In genomic region chr2:216103213-216103612, GRCh38 we compare ENCODE assay signal across 18 cellular contexts. TPM values are rescaled to one million over a fixed set of nuclear protein-coding genes. Genes with fewer than 3 reads are reported as not detected.
DNase-seq lines count a peak whose midpoint lies in the region; ATAC-seq, FAIRE-seq and TF ChIP-seq lines count a peak whose summit lies in the region.
"Had no signal": no experiment of that assay in that cellular context is flagged by ENCODE, and none has a peak within 500 bp of the region (broad histone marks: within the 10 kb centered on the region; RNA-seq: fewer than 3 reads in every experiment).

No MANE protein-coding gene starts in this region.

- peaks cover 31% of the 10 kb centered on the region for H3K4me1 ChIP-seq in HepG2 (ENCODE audit: insufficient read depth, low read length)
- H3K4me1 ChIP-seq in right lobe of liver: peaks cover 0 to 3% (median 0%) of the 10 kb centered on the region in 4 donors
- H3K4me1 ChIP-seq in foreskin keratinocyte: peaks cover 2% of the 10 kb centered on the region

- no peak for TF ChIP-seq CTCF in HepG2 (CRISPR knock-in tag; IDR thresholded peaks at IDR 0.05)
- TF ChIP-seq CTCF in right lobe of liver (IDR thresholded peaks at IDR 0.05): no peak
- no peak for TF ChIP-seq CTCF in foreskin keratinocyte (conservative IDR thresholded peaks at IDR 0.05)

- H4K20me1 ChIP-seq in HepG2 (ENCODE audit: insufficient read depth, low read length): no peaks in the 10 kb centered on the region
- H4K20me1 ChIP-seq: BLaER1 had no signal

- H3K9me3 ChIP-seq in HepG2 (ENCODE audit: low read length): no peaks in the 10 kb centered on the region
- no peaks in the 10 kb centered on the region for H3K9me3 ChIP-seq in right lobe of liver
- H3K9me3 ChIP-seq: BLaER1 had no signal

- TF ChIP-seq EP300 in HepG2 (IDR thresholded peaks at IDR 0.05; ENCODE audit: low read depth in 2 of 2, low read length in 2 of 2) (no peak), HepG2 (CRISPR knock-in tag; IDR thresholded peaks at IDR 0.05; ENCODE audit: borderline replicate concordance) (no peak)

- FAIRE-seq in HepG2 (lab: Jason Lieb, UNC): no peak
- FAIRE-seq: GM12878 had no signal

- H3K4me3 ChIP-seq in HepG2 (replicated peaks in 1 of 3; ENCODE audit: insufficient read depth in 1 of 3, low read depth in 2 of 3, low read length in 3 of 3) (no peak overlapping the region), right lobe of liver (no peak overlapping the region)
- H3K4me3 ChIP-seq: BLaER1, GM12878 had no signal

- no peaks in the 10 kb centered on the region for H3K27me3 ChIP-seq in HepG2 (ENCODE audit: control insufficient read depth in 1 of 2, insufficient read depth in 2 of 2, low read length in 2 of 2)
- no peaks in the 10 kb centered on the region for H3K27me3 ChIP-seq in right lobe of liver
- peaks cover 3% of the 10 kb centered on the region for H3K27me3 ChIP-seq in foreskin keratinocyte
- H3K27me3 ChIP-seq: BLaER1 had no signal

- ATAC-seq in HepG2 (no peak), right lobe of liver (no peak), foreskin keratinocyte (peak; percentile 13), HG03196 (IDR thresholded peaks at IDR 0.05; ENCODE audit: unreplicated experiment) (no peak)
- ATAC-seq: GM12878, HCT116 had no signal

- no peaks in the 10 kb centered on the region for H3K79me2 ChIP-seq in HepG2 (ENCODE audit: insufficient read depth, low read length)

- TF ChIP-seq RAD21 in HepG2 (CRISPR knock-in tag; IDR thresholded peaks at IDR 0.05): no peak

- in situ Hi-C loops in HepG2 (cut with HindIII; ENCODE audit: extremely low pct_ligation_motif_present, low pct_unique_long_range_greater_than_20kb): no loop called here

- TF ChIP-seq POLR2A in HepG2 (IDR thresholded peaks at IDR 0.05; ENCODE audit: insufficient read depth in 1 of 2, low read depth in 2 of 2, low read length in 2 of 2): no peak
- no peak for TF ChIP-seq POLR2A in right lobe of liver (IDR thresholded peaks at IDR 0.05)

- 35% methylated on average over 1 of the region's 1 CpG for WGBS in HepG2 (ENCODE audit: low lambda C conversion rate)
- WGBS in right lobe of liver (ENCODE audit: insufficient coverage, low coverage, low lambda C conversion rate, missing lambda C conversion rate): 69% methylated on average over 1 of the region's 1 CpG

- POLR2A ChIA-PET in HepG2 (lab: Yijun Ruan, JAX): interaction anchor here (1.8 kb wide), 1 partner anchor 22 kb away, joined by 7 read pairs; the partner anchor contains the start of genes PECR and TMEM169

- H3K27ac ChIP-seq in HepG2 (ENCODE audit: extremely low read length, insufficient read depth, low read length) (no peak overlapping the region), right lobe of liver (no peak overlapping the region), foreskin keratinocyte (no peak overlapping the region)
- H3K27ac ChIP-seq: 22Rv1, BLaER1 had no signal

- H3K36me3 ChIP-seq in HepG2 (replicated peaks in 1 of 2; ENCODE audit: control insufficient read depth in 1 of 2, insufficient read depth in 2 of 2, low read length in 2 of 2) (peaks cover 0 to 4% of the 10 kb centered on the region in 2 experiments; a peak in 1 of 5 replicates), right lobe of liver (no peaks in the 10 kb centered on the region)
- H3K36me3 ChIP-seq: BLaER1 had no signal

- no TSS peak for BruUV-seq in HepG2 (replicated peaks; lab: Mats Ljungman, UMichigan)

- CTCF ChIA-PET in HepG2 (lab: Yijun Ruan, JAX; ENCODE audit: low intra/inter-chr PET ratio, low total read pairs): no interaction called here

- intact Hi-C loops in HepG2 (cut with micrococcal nuclease; ENCODE audit: unreplicated experiment): no loop called here
- intact Hi-C loops in right lobe of liver (cut with DNase I): no loop called here

- H3K4me2 ChIP-seq in HepG2 (ENCODE audit: low read depth, low read length): no peak overlapping the region
- H3K4me2 ChIP-seq: BLaER1 had no signal

- DNase-seq in DMS53 (lab: John Stamatoyannopoulos, UW) (peak; percentile 25), DMS53 treated with DMSO at 0.1 percent for 48 hours (lab: John Stamatoyannopoulos, UW; ENCODE audit: unreplicated experiment) (no peak), HepG2 (ENCODE audit: low spot score) (no peak), right lobe of liver (no peak), foreskin keratinocyte (no peak), epidermal melanocyte (ENCODE audit: insufficient read length, low spot score) (no peak)
- DNase-seq: CD4-positive, alpha-beta memory T cell; DMS153; DND-41; EL; GOT3; H7; HFFc6 had no signal

- H3K9ac ChIP-seq in HepG2 (ENCODE audit: insufficient read depth, low read depth, low read length): no peak overlapping the region
- H3K9ac ChIP-seq: BLaER1 had no signal

- H2AFZ ChIP-seq in HepG2 (ENCODE audit: low read length): no peak overlapping the region

RNA-seq across cellular contexts. Expression of gene XRCC5, which starts 5.9 kb away (rescaled TPM):
- total RNA-seq in HepG2 (2016; rRNA removed; fragmentation: Illumina TruSeq; extraction: Trizol): 454 and 733 TPM in 2 replicates
- 40.2 and 45.7 TPM in 2 replicates for total RNA-seq in HepG2 (2016; cell fraction: cytosol; rRNA removed; fragmentation: Illumina TruSeq; extraction: Trizol; ENCODE audit: low read depth)
- total RNA-seq in HepG2 (2016; cell fraction: insoluble cytoplasmic fraction; rRNA removed; fragmentation: Illumina TruSeq; extraction: Trizol): 445 and 739 TPM in 2 replicates
- 92.3 and 106 TPM in 2 replicates for total RNA-seq in HepG2 (2016; cell fraction: membrane; rRNA removed; fragmentation: Illumina TruSeq; extraction: Trizol)
- total RNA-seq in HepG2 (2016; cell fraction: nucleus; rRNA removed; fragmentation: Illumina TruSeq; extraction: Trizol): 346 and 369 TPM in 2 replicates
- polyA plus RNA-seq in HepG2 (2011; rRNA removed): 215 and 264 TPM in 2 replicates
- polyA plus RNA-seq in HepG2 (2011; cell fraction: cytosol; rRNA removed): 129 and 152 TPM in 2 replicates
- polyA plus RNA-seq in HepG2 (2011; cell fraction: nucleus; rRNA removed): 61.2 and 69.5 TPM in 2 replicates
- 143 and 176 TPM in 2 replicates for polyA plus RNA-seq in HepG2 (2012)
- 21.5 and 24.7 TPM in 2 replicates for polyA plus RNA-seq in HepG2 (2016; cell fraction: cytosol; fragmentation: Illumina TruSeq; extraction: Trizol; ENCODE audit: low read depth)
- polyA plus RNA-seq in HepG2 (2016; cell fraction: insoluble cytoplasmic fraction; fragmentation: Illumina TruSeq; extraction: Trizol; ENCODE audit: low read depth): 503 and 513 TPM in 2 replicates
- 41.2 and 52.0 TPM in 2 replicates for polyA plus RNA-seq in HepG2 (2016; cell fraction: membrane; fragmentation: Illumina TruSeq; extraction: Trizol; ENCODE audit: low read depth)
- polyA plus RNA-seq in HepG2 (2016; cell fraction: nucleus; fragmentation: Illumina TruSeq; extraction: Trizol; ENCODE audit: insufficient read depth, low read depth): 228 and 232 TPM in 2 replicates
- 569 and 652 TPM in 2 replicates for polyA minus RNA-seq in HepG2 (2011; rRNA and poly(A)+ RNA removed; ENCODE audit: low replicate concordance)
- 159 and 172 TPM in 2 replicates for polyA minus RNA-seq in HepG2 (2011; cell fraction: cytosol; rRNA and poly(A)+ RNA removed)
- 290 and 331 TPM in 2 replicates for polyA minus RNA-seq in HepG2 (2011; cell fraction: nucleus; rRNA and poly(A)+ RNA removed)
- total RNA-seq in right lobe of liver: 100 to 1,000 TPM in 4 of 6 experiments, 10 to 100 TPM in 2; 92.0 to 131 (median 106) TPM
- total RNA-seq in foreskin keratinocyte: 290 and 298 TPM in 2 replicates
- 161 and 180 TPM in 2 replicates for polyA plus RNA-seq in foreskin keratinocyte

RNA-seq across cellular contexts. Expression of gene TMEM169, which starts 21.5 kb away (rescaled TPM):
- 4.3 and 4.5 TPM in 2 replicates for total RNA-seq in HepG2 (2016; rRNA removed; fragmentation: Illumina TruSeq; extraction: Trizol)
- 1.1 and 1.2 TPM in 2 replicates for total RNA-seq in HepG2 (2016; cell fraction: cytosol; rRNA removed; fragmentation: Illumina TruSeq; extraction: Trizol; ENCODE audit: low read depth)
- 4.0 and 5.3 TPM in 2 replicates for total RNA-seq in HepG2 (2016; cell fraction: insoluble cytoplasmic fraction; rRNA removed; fragmentation: Illumina TruSeq; extraction: Trizol)
- 3.7 and 4.4 TPM in 2 replicates for total RNA-seq in HepG2 (2016; cell fraction: membrane; rRNA removed; fragmentation: Illumina TruSeq; extraction: Trizol)
- 3.6 TPM in 2 replicates for total RNA-seq in HepG2 (2016; cell fraction: nucleus; rRNA removed; fragmentation: Illumina TruSeq; extraction: Trizol)
- polyA plus RNA-seq in HepG2 (2011; rRNA removed): 1.5 and 2.1 TPM in 2 replicates
- 1.5 and 2.6 TPM in 2 replicates for polyA plus RNA-seq in HepG2 (2011; cell fraction: cytosol; rRNA removed)
- 0.71 and 0.80 TPM in 2 replicates for polyA plus RNA-seq in HepG2 (2011; cell fraction: nucleus; rRNA removed)
- polyA plus RNA-seq in HepG2 (2012): 5.4 and 6.9 TPM in 2 replicates
- 0.60 and 0.85 TPM in 2 replicates for polyA plus RNA-seq in HepG2 (2016; cell fraction: cytosol; fragmentation: Illumina TruSeq; extraction: Trizol; ENCODE audit: low read depth)
- polyA plus RNA-seq in HepG2 (2016; cell fraction: insoluble cytoplasmic fraction; fragmentation: Illumina TruSeq; extraction: Trizol; ENCODE audit: low read depth): 2.9 and 4.2 TPM in 2 replicates
- polyA plus RNA-seq in HepG2 (2016; cell fraction: membrane; fragmentation: Illumina TruSeq; extraction: Trizol; ENCODE audit: low read depth): 1.7 and 1.8 TPM in 2 replicates
- 5.0 and 6.2 TPM in 2 replicates for polyA plus RNA-seq in HepG2 (2016; cell fraction: nucleus; fragmentation: Illumina TruSeq; extraction: Trizol; ENCODE audit: insufficient read depth, low read depth)
- polyA minus RNA-seq in HepG2 (2011; rRNA and poly(A)+ RNA removed; ENCODE audit: low replicate concordance): 6.2 TPM in 1 of 2 replicates, not detected in the other
- 2.0 and 2.7 TPM in 2 replicates for polyA minus RNA-seq in HepG2 (2011; cell fraction: cytosol; rRNA and poly(A)+ RNA removed)
- 1.4 and 2.6 TPM in 2 replicates for polyA minus RNA-seq in HepG2 (2011; cell fraction: nucleus; rRNA and poly(A)+ RNA removed)
- 1 to 10 TPM in 3 of 6 experiments, under 1 TPM in 3; 0.29 to 2.7 (median 1.0) TPM for total RNA-seq in right lobe of liver
- total RNA-seq in foreskin keratinocyte: 0.11 TPM in 1 of 2 replicates, not detected in the other
- 0.04 TPM in 2 replicates for polyA plus RNA-seq in foreskin keratinocyte

RNA-seq across cellular contexts. Expression of gene PECR, which starts 21.6 kb away (rescaled TPM):
- total RNA-seq in HepG2 (2016; rRNA removed; fragmentation: Illumina TruSeq; extraction: Trizol) (151 and 181 TPM in 2 replicates), right lobe of liver (100 to 1,000 TPM in 3 of 6 experiments, 10 to 100 TPM in 3; 43.4 to 115 (median 80.3) TPM), foreskin keratinocyte (8.1 and 8.6 TPM in 2 replicates)
- total RNA-seq in HepG2 (2016; cell fraction: cytosol; rRNA removed; fragmentation: Illumina TruSeq; extraction: Trizol; ENCODE audit: low read depth): 20.8 and 20.9 TPM in 2 replicates
- 143 and 194 TPM in 2 replicates for total RNA-seq in HepG2 (2016; cell fraction: insoluble cytoplasmic fraction; rRNA removed; fragmentation: Illumina TruSeq; extraction: Trizol)
- 32.3 and 33.6 TPM in 2 replicates for total RNA-seq in HepG2 (2016; cell fraction: membrane; rRNA removed; fragmentation: Illumina TruSeq; extraction: Trizol)
- 129 and 136 TPM in 2 replicates for total RNA-seq in HepG2 (2016; cell fraction: nucleus; rRNA removed; fragmentation: Illumina TruSeq; extraction: Trizol)
- polyA plus RNA-seq in HepG2 (2011; rRNA removed) (153 and 175 TPM in 2 replicates), foreskin keratinocyte (6.4 and 8.0 TPM in 2 replicates)
- 103 and 140 TPM in 2 replicates for polyA plus RNA-seq in HepG2 (2011; cell fraction: cytosol; rRNA removed)
- polyA plus RNA-seq in HepG2 (2011; cell fraction: nucleus; rRNA removed): 97.8 and 111 TPM in 2 replicates
- 154 and 170 TPM in 2 replicates for polyA plus RNA-seq in HepG2 (2012)
- polyA plus RNA-seq in HepG2 (2016; cell fraction: cytosol; fragmentation: Illumina TruSeq; extraction: Trizol; ENCODE audit: low read depth): 10.8 and 11.0 TPM in 2 replicates
- 162 and 177 TPM in 2 replicates for polyA plus RNA-seq in HepG2 (2016; cell fraction: insoluble cytoplasmic fraction; fragmentation: Illumina TruSeq; extraction: Trizol; ENCODE audit: low read depth)
- 19.7 and 20.5 TPM in 2 replicates for polyA plus RNA-seq in HepG2 (2016; cell fraction: membrane; fragmentation: Illumina TruSeq; extraction: Trizol; ENCODE audit: low read depth)
- 75.4 and 82.9 TPM in 2 replicates for polyA plus RNA-seq in HepG2 (2016; cell fraction: nucleus; fragmentation: Illumina TruSeq; extraction: Trizol; ENCODE audit: insufficient read depth, low read depth)
- 5.0 and 112 TPM in 2 replicates for polyA minus RNA-seq in HepG2 (2011; rRNA and poly(A)+ RNA removed; ENCODE audit: low replicate concordance)
- polyA minus RNA-seq in HepG2 (2011; cell fraction: cytosol; rRNA and poly(A)+ RNA removed): 52.5 and 73.0 TPM in 2 replicates
- polyA minus RNA-seq in HepG2 (2011; cell fraction: nucleus; rRNA and poly(A)+ RNA removed): 221 and 291 TPM in 2 replicates
